ENCODE assay signal across 18 cellular contexts in genomic region chr2:26396734-26397298, GRCh38. TPM values are rescaled to one million over a fixed set of nuclear protein-coding genes. Genes with fewer than 3 reads are reported as not detected.
DNase-seq lines count a peak whose midpoint lies in the region; ATAC-seq and TF ChIP-seq lines count a peak whose summit lies in the region.
"Had no signal": no experiment of that assay in that cellular context is flagged by ENCODE, and none has a peak within 500 bp of the region (broad histone marks: within the 10 kb centered on the region; RNA-seq: fewer than 3 reads in every experiment).

No MANE protein-coding gene starts in this region.

- TF ChIP-seq CTCF in glutamatergic neuron (IDR thresholded peaks at IDR 0.05; ENCODE audit: partially characterized antibody, unreplicated experiment): no peak

- peaks cover 14% of the 10 kb centered on the region for H3K4me1 Mint-ChIP-seq in activated CD4-positive, alpha-beta memory T cell treated with anti-CD3 and anti-CD28 coated beads for 36 hours (ENCODE audit: low read depth)
- peaks cover 14% of the 10 kb centered on the region for H3K4me1 Mint-ChIP-seq in activated CD4-positive, alpha-beta memory T cell treated with anti-CD3 and anti-CD28 coated beads, Interleukin-2, amount 10 ng/mL, durations not matched to agents 7 days and 5 days
- peaks cover 26% of the 10 kb centered on the region for H3K4me1 Mint-ChIP-seq in activated CD8-positive, alpha-beta T cell treated with anti-CD3 and anti-CD28 coated beads, Interleukin-2, amount 10 ng/mL, durations not matched to agents 7 days and 5 days (ENCODE audit: low read depth)
- peaks cover 21% of the 10 kb centered on the region for H3K4me1 Mint-ChIP-seq in glutamatergic neuron (ENCODE audit: low read depth, unreplicated experiment)
- H3K4me1 Mint-ChIP-seq: GM23338 had no signal

- H3K27ac Mint-ChIP-seq in activated CD4-positive, alpha-beta memory T cell treated with anti-CD3 and anti-CD28 coated beads for 36 hours: peak overlapping the region; percentile 24
- H3K27ac Mint-ChIP-seq in activated CD4-positive, alpha-beta memory T cell treated with anti-CD3 and anti-CD28 coated beads, Interleukin-2, amount 10 ng/mL, durations not matched to agents 7 days and 5 days: no peak overlapping the region
- H3K27ac Mint-ChIP-seq in activated CD8-positive, alpha-beta T cell treated with anti-CD3 and anti-CD28 coated beads, Interleukin-2, amount 10 ng/mL, durations not matched to agents 7 days and 5 days: no peak overlapping the region
- peak overlapping the region; percentile 15 for H3K27ac Mint-ChIP-seq in glutamatergic neuron (ENCODE audit: unreplicated experiment)
- H3K27ac Mint-ChIP-seq: GM23338 had no signal

- no peak overlapping the region for H3K4me3 Mint-ChIP-seq in activated CD4-positive, alpha-beta memory T cell treated with anti-CD3 and anti-CD28 coated beads for 36 hours
- H3K4me3 Mint-ChIP-seq in activated CD4-positive, alpha-beta memory T cell treated with anti-CD3 and anti-CD28 coated beads, Interleukin-2, amount 10 ng/mL, durations not matched to agents 7 days and 5 days: no peak overlapping the region
- no peak overlapping the region for H3K4me3 Mint-ChIP-seq in activated CD8-positive, alpha-beta T cell treated with anti-CD3 and anti-CD28 coated beads, Interleukin-2, amount 10 ng/mL, durations not matched to agents 7 days and 5 days
- H3K4me3 Mint-ChIP-seq in glutamatergic neuron (ENCODE audit: unreplicated experiment): no peak overlapping the region
- H3K4me3 Mint-ChIP-seq: brain; GM23338; natural killer cell treated with Interleukin-12 subunit alpha and Interleukin-12 subunit beta and Interleukin-15 and Interleukin-18, amount 100 ng/mL, for 72 hours had no signal

- CTCF ChIA-PET in activated CD4-positive, alpha-beta memory T cell treated with anti-CD3 and anti-CD28 coated beads for 36 hours (lab: Charles Lee): interaction anchor here (0.6 kb wide), 1 partner anchor 907 kb away, joined by 3 read pairs; no protein-coding TSS in a partner anchor
- CTCF ChIA-PET in activated CD4-positive, alpha-beta memory T cell treated with anti-CD3 and anti-CD28 coated beads, Interleukin-2, amount 10 ng/mL, durations not matched to agents 7 days and 5 days (lab: Charles Lee): no interaction called here
- CTCF ChIA-PET in activated CD8-positive, alpha-beta T cell treated with anti-CD3 and anti-CD28 coated beads, Interleukin-2, amount 10 ng/mL, durations not matched to agents 7 days and 5 days (lab: Charles Lee): interaction anchor here (1.1 to 1.6 kb wide), 2 partner anchors 15 to 20 kb away, joined by 3 read pairs; no protein-coding TSS in a partner anchor

- H3K36me3 Mint-ChIP-seq in activated CD4-positive, alpha-beta memory T cell treated with anti-CD3 and anti-CD28 coated beads for 36 hours: peaks cover 3% of the 10 kb centered on the region
- peaks cover 11% of the 10 kb centered on the region for H3K36me3 Mint-ChIP-seq in activated CD4-positive, alpha-beta memory T cell treated with anti-CD3 and anti-CD28 coated beads, Interleukin-2, amount 10 ng/mL, durations not matched to agents 7 days and 5 days (ENCODE audit: low read depth)
- H3K36me3 Mint-ChIP-seq in activated CD8-positive, alpha-beta T cell treated with anti-CD3 and anti-CD28 coated beads, Interleukin-2, amount 10 ng/mL, durations not matched to agents 7 days and 5 days (ENCODE audit: low read depth): peaks cover 11% of the 10 kb centered on the region
- H3K36me3 Mint-ChIP-seq in glutamatergic neuron (ENCODE audit: unreplicated experiment): no peaks in the 10 kb centered on the region
- H3K36me3 Mint-ChIP-seq: brain had no signal

- peak; percentile 68 for DNase-seq in activated CD4-positive, alpha-beta memory T cell treated with anti-CD3 and anti-CD28 coated beads for 36 hours
- DNase-seq in activated CD4-positive, alpha-beta memory T cell treated with anti-CD3 and anti-CD28 coated beads, Interleukin-2, amount 10 ng/mL, durations not matched to agents 7 days and 5 days: no peak
- no peak for DNase-seq in activated CD8-positive, alpha-beta T cell treated with anti-CD3 and anti-CD28 coated beads, Interleukin-2, amount 10 ng/mL, durations not matched to agents 7 days and 5 days
- DNase-seq in glutamatergic neuron: no peak
- peak; percentile 26 for DNase-seq in stimulated activated CD8-positive, alpha-beta memory T cell treated with anti-CD3 and anti-CD28 coated beads, Interleukin-4, amount 100 ng/mL, for 24 hours (ENCODE audit: low read depth)
- no peak for DNase-seq in left lobe of liver (ENCODE audit: low spot score)
- DNase-seq in SHP77 (lab: John Stamatoyannopoulos, UW): no peak
- DNase-seq in NCI-H526 treated with DMSO at 0.1 percent for 48 hours (lab: John Stamatoyannopoulos, UW): no peak
- DNase-seq: dorsolateral prefrontal cortex, hypothalamus, NCI-H1694, NCI-H774, retina, RPMI8226 had no signal

- H3K9me3 Mint-ChIP-seq in activated CD4-positive, alpha-beta memory T cell treated with anti-CD3 and anti-CD28 coated beads for 36 hours: no peaks in the 10 kb centered on the region
- H3K9me3 Mint-ChIP-seq in activated CD4-positive, alpha-beta memory T cell treated with anti-CD3 and anti-CD28 coated beads, Interleukin-2, amount 10 ng/mL, durations not matched to agents 7 days and 5 days: no peaks in the 10 kb centered on the region
- no peaks in the 10 kb centered on the region for H3K9me3 Mint-ChIP-seq in activated CD8-positive, alpha-beta T cell treated with anti-CD3 and anti-CD28 coated beads, Interleukin-2, amount 10 ng/mL, durations not matched to agents 7 days and 5 days (ENCODE audit: insufficient read depth)
- no peaks in the 10 kb centered on the region for H3K9me3 Mint-ChIP-seq in glutamatergic neuron (ENCODE audit: unreplicated experiment)
- H3K9me3 Mint-ChIP-seq: brain; GM23338; natural killer cell treated with Interleukin-12 subunit alpha and Interleukin-12 subunit beta and Interleukin-15 and Interleukin-18, amount 100 ng/mL, for 72 hours had no signal

- POLR2A ChIA-PET in activated CD4-positive, alpha-beta memory T cell treated with anti-CD3 and anti-CD28 coated beads for 36 hours (lab: Charles Lee): no interaction called here
- POLR2A ChIA-PET in activated CD4-positive, alpha-beta memory T cell treated with anti-CD3 and anti-CD28 coated beads, Interleukin-2, amount 10 ng/mL, durations not matched to agents 7 days and 5 days (lab: Charles Lee): interaction anchor here (1.5 to 1.6 kb wide), 2 partner anchors 12 to 51 kb away, joined by 4 to 5 read pairs; partner anchors contain the start of gene SELENOI
- POLR2A ChIA-PET in activated CD8-positive, alpha-beta T cell treated with anti-CD3 and anti-CD28 coated beads, Interleukin-2, amount 10 ng/mL, durations not matched to agents 7 days and 5 days (lab: Charles Lee): no interaction called here

- intact Hi-C loops in activated CD4-positive, alpha-beta memory T cell treated with anti-CD3 and anti-CD28 coated beads for 36 hours (cut with micrococcal nuclease): no loop called here

- ATAC-seq in activated CD8-positive, alpha-beta T cell treated with anti-CD3 and anti-CD28 coated beads, Interleukin-2, amount 10 ng/mL, durations not matched to agents 7 days and 5 days: peak; percentile 61
- ATAC-seq in left lobe of liver: no peak
- ATAC-seq: natural killer cell treated with Interleukin-12 subunit alpha and Interleukin-12 subunit beta and Interleukin-15 and Interleukin-18, amount 100 ng/mL, for 72 hours had no signal

- H3K27me3 Mint-ChIP-seq in activated CD4-positive, alpha-beta memory T cell treated with anti-CD3 and anti-CD28 coated beads for 36 hours: no peaks in the 10 kb centered on the region
- H3K27me3 Mint-ChIP-seq in activated CD4-positive, alpha-beta memory T cell treated with anti-CD3 and anti-CD28 coated beads, Interleukin-2, amount 10 ng/mL, durations not matched to agents 7 days and 5 days: peaks cover 3% of the 10 kb centered on the region
- no peaks in the 10 kb centered on the region for H3K27me3 Mint-ChIP-seq in activated CD8-positive, alpha-beta T cell treated with anti-CD3 and anti-CD28 coated beads, Interleukin-2, amount 10 ng/mL, durations not matched to agents 7 days and 5 days (ENCODE audit: low read depth)
- H3K27me3 Mint-ChIP-seq in glutamatergic neuron (ENCODE audit: unreplicated experiment): peaks cover 2% of the 10 kb centered on the region
- H3K27me3 Mint-ChIP-seq: brain; natural killer cell treated with Interleukin-12 subunit alpha and Interleukin-12 subunit beta and Interleukin-15 and Interleukin-18, amount 100 ng/mL, for 72 hours had no signal

RNA-seq across cellular contexts. Expression of gene DRC1, which starts 4.9 kb away (rescaled TPM):
- not detected for total RNA-seq in activated CD4-positive, alpha-beta memory T cell treated with anti-CD3 and anti-CD28 coated beads for 36 hours
- not detected for total RNA-seq in activated CD4-positive, alpha-beta memory T cell treated with anti-CD3 and anti-CD28 coated beads, Interleukin-2, amount 10 ng/mL, durations not matched to agents 7 days and 5 days
- not detected for total RNA-seq in activated CD8-positive, alpha-beta T cell treated with anti-CD3 and anti-CD28 coated beads, Interleukin-2, amount 10 ng/mL, durations not matched to agents 7 days and 5 days
- total RNA-seq in glutamatergic neuron (ENCODE audit: unreplicated experiment) (2.3 TPM), left lobe of liver (not detected)
- total RNA-seq: GM23338; natural killer cell treated with Interleukin-12 subunit alpha and Interleukin-12 subunit beta and Interleukin-15 and Interleukin-18, amount 100 ng/mL, for 72 hours; T-helper 2 cell treated with Interferon-gamma antibody and Interleukin-4, amounts not matched to agents 100 ng/mL and 5 ng/mL, for 36 hours had no signal

RNA-seq across cellular contexts. Expression of gene ADGRF3, which starts 50.2 kb away (rescaled TPM):
- total RNA-seq in activated CD4-positive, alpha-beta memory T cell treated with anti-CD3 and anti-CD28 coated beads for 36 hours: 1 to 10 TPM; 1.4 to 3.7 TPM
- total RNA-seq in activated CD4-positive, alpha-beta memory T cell treated with anti-CD3 and anti-CD28 coated beads, Interleukin-2, amount 10 ng/mL, durations not matched to agents 7 days and 5 days: 1 to 10 TPM; 2.3 to 2.5 TPM
- total RNA-seq in activated CD8-positive, alpha-beta T cell treated with anti-CD3 and anti-CD28 coated beads, Interleukin-2, amount 10 ng/mL, durations not matched to agents 7 days and 5 days: 1 to 10 TPM; 5.8 TPM
- total RNA-seq in glutamatergic neuron (ENCODE audit: unreplicated experiment): 0.54 TPM
- total RNA-seq in left lobe of liver: 0.23 TPM

RNA-seq across cellular contexts. Expression of gene SELENOI, which starts 50.9 kb away (rescaled TPM):
- total RNA-seq in activated CD4-positive, alpha-beta memory T cell treated with anti-CD3 and anti-CD28 coated beads for 36 hours: 10 to 100 TPM; 31.9 to 34.2 TPM
- 10 to 100 TPM; 22.9 to 31.4 TPM for total RNA-seq in activated CD4-positive, alpha-beta memory T cell treated with anti-CD3 and anti-CD28 coated beads, Interleukin-2, amount 10 ng/mL, durations not matched to agents 7 days and 5 days
- 10 to 100 TPM; 36.8 to 37.6 TPM for total RNA-seq in activated CD8-positive, alpha-beta T cell treated with anti-CD3 and anti-CD28 coated beads, Interleukin-2, amount 10 ng/mL, durations not matched to agents 7 days and 5 days
- 61.2 TPM for total RNA-seq in glutamatergic neuron (ENCODE audit: unreplicated experiment)
- total RNA-seq in left lobe of liver: 26.4 TPM

Comparison
In these comparisons a context has a peak if more than half of its experiments do, and no peak if none do; other contexts are left out.
1. DNase-seq: peak in activated CD4-positive, alpha-beta memory T cell treated with anti-CD3 and anti-CD28 coated beads for 36 hours (single experiment) and stimulated activated CD8-positive, alpha-beta memory T cell treated with anti-CD3 and anti-CD28 coated beads, Interleukin-4, amount 100 ng/mL, for 24 hours (single experiment); none in activated CD4-positive, alpha-beta memory T cell treated with anti-CD3 and anti-CD28 coated beads, Interleukin-2, amount 10 ng/mL, durations not matched to agents 7 days and 5 days (single experiment), activated CD8-positive, alpha-beta T cell treated with anti-CD3 and anti-CD28 coated beads, Interleukin-2, amount 10 ng/mL, durations not matched to agents 7 days and 5 days (single experiment), glutamatergic neuron (single experiment), left lobe of liver (single experiment), SHP77 (0 of 2) and NCI-H526 treated with DMSO at 0.1 percent for 48 hours (single experiment).
2. H3K27ac Mint-ChIP-seq: peak in activated CD4-positive, alpha-beta memory T cell treated with anti-CD3 and anti-CD28 coated beads for 36 hours (single experiment) and glutamatergic neuron (single experiment); none in activated CD4-positive, alpha-beta memory T cell treated with anti-CD3 and anti-CD28 coated beads, Interleukin-2, amount 10 ng/mL, durations not matched to agents 7 days and 5 days (single experiment) and activated CD8-positive, alpha-beta T cell treated with anti-CD3 and anti-CD28 coated beads, Interleukin-2, amount 10 ng/mL, durations not matched to agents 7 days and 5 days (single experiment).